ENCODE assay signal across 11 cellular contexts in genomic region chr3:50370594-50370993, GRCh38. TPM values are rescaled to one million over a fixed set of nuclear protein-coding genes. Genes with fewer than 3 reads are reported as not detected.
DNase-seq lines count a peak whose midpoint lies in the region; TF ChIP-seq lines count a peak whose summit lies in the region.
"Had no signal": no experiment of that assay in that cellular context is flagged by ENCODE, and none has a peak within 500 bp of the region (broad histone marks: within the 10 kb centered on the region; RNA-seq: fewer than 3 reads in every experiment).

No MANE protein-coding gene starts in this region.

- no peak overlapping the region for H3K9ac ChIP-seq in SK-N-SH

- H3K36me3 Mint-ChIP-seq in activated CD4-positive, alpha-beta memory T cell treated with anti-CD3 and anti-CD28 coated beads, Interleukin-2, amount 10 ng/mL, durations not matched to agents 7 days and 5 days (ENCODE audit: low read depth), result no peaks in the 10 kb centered on the region

- H3K79me2 ChIP-seq in SK-N-SH (ENCODE audit: insufficient read depth), result no peaks in the 10 kb centered on the region

- intact Hi-C loops in stomach (cut with DNase I; ENCODE audit: low total_unique reads), result loop anchor here (10.0 kb wide), 1 partner anchor 164 kb away; no protein-coding TSS in a partner anchor

- H3K27me3 ChIP-seq in SK-N-SH (ENCODE audit: insufficient read depth) (no peaks in the 10 kb centered on the region), stomach (peaks cover 0 to 6% (median 0%) of the 10 kb centered on the region in 3 donors)

- H3F3A ChIP-seq in SK-N-SH (replicated peaks; ENCODE audit: insufficient read depth), result no peaks in the 10 kb centered on the region

- H3K4me1 Mint-ChIP-seq in activated CD4-positive, alpha-beta memory T cell treated with anti-CD3 and anti-CD28 coated beads, Interleukin-2, amount 10 ng/mL, durations not matched to agents 7 days and 5 days, result peaks cover 6% of the 10 kb centered on the region

- no peak overlapping the region for H3K4me3 ChIP-seq in SK-N-SH (ENCODE audit: low read depth in 2 of 2, low read length in 1 of 2)
- no peak overlapping the region for H3K4me3 ChIP-seq in stomach
- H3K4me3 ChIP-seq: psoas muscle had no signal

- H3K27ac Mint-ChIP-seq in activated CD4-positive, alpha-beta memory T cell treated with anti-CD3 and anti-CD28 coated beads, Interleukin-2, amount 10 ng/mL, durations not matched to agents 7 days and 5 days, result no peak overlapping the region
- H3K27ac Mint-ChIP-seq: activated CD8-positive, alpha-beta T cell treated with anti-CD3 and anti-CD28 coated beads, Interleukin-2, amount 10 ng/mL, durations not matched to agents 7 days and 5 days had no signal

- H3K27ac ChIP-seq in SK-N-SH (ENCODE audit: low read depth in 2 of 2, low read length in 1 of 2), result peak overlapping the region in 1 of 2 experiments; percentile 56; a peak in 2 of 4 replicates
- H3K27ac ChIP-seq in stomach, result no peak overlapping the region
- H3K27ac ChIP-seq: psoas muscle had no signal

- H3K9me2 ChIP-seq in SK-N-SH, result no peaks in the 10 kb centered on the region

- peak; percentile 72 for TF ChIP-seq RAD21 in SK-N-SH (IDR thresholded peaks at IDR 0.05; ENCODE audit: low read length)

- no peaks in the 10 kb centered on the region for H3K27me3 Mint-ChIP-seq in activated CD4-positive, alpha-beta memory T cell treated with anti-CD3 and anti-CD28 coated beads, Interleukin-2, amount 10 ng/mL, durations not matched to agents 7 days and 5 days

- WGBS in SK-N-SH (ENCODE audit: low lambda C conversion rate), result 58% methylated on average over 14 of the region's 14 CpGs
- 37 to 54% (median 45%) methylated on average over 12 to 14 of the region's 14 CpGs for WGBS in stomach, 5 donors

- H3K36me3 ChIP-seq in SK-N-SH (replicated peaks in 1 of 2; ENCODE audit: control insufficient read depth in 1 of 2, insufficient read depth in 2 of 2, low read length in 1 of 2) (no peaks in the 10 kb centered on the region), stomach (no peaks in the 10 kb centered on the region)

- no peak overlapping the region for H3K4me3 Mint-ChIP-seq in activated CD4-positive, alpha-beta memory T cell treated with anti-CD3 and anti-CD28 coated beads, Interleukin-2, amount 10 ng/mL, durations not matched to agents 7 days and 5 days
- H3K4me3 Mint-ChIP-seq: activated CD8-positive, alpha-beta T cell treated with anti-CD3 and anti-CD28 coated beads, Interleukin-2, amount 10 ng/mL, durations not matched to agents 7 days and 5 days had no signal

- DNase-seq in COLO668 (lab: John Stamatoyannopoulos, UW; ENCODE audit: unreplicated experiment) (peak; percentile 33), HT1080 (ENCODE audit: low read depth) (peak; percentile 51), SK-N-SH (peak; percentile 78), fibroblast of peridontal ligament (ENCODE audit: extremely low read depth) (peak; percentile 39), stomach (no peak), GF-D8 (lab: John Stamatoyannopoulos, UW) (no peak), cerebellar nuclear complex (lab: John Stamatoyannopoulos, UW) (no peak)
- no peak for DNase-seq in activated CD4-positive, alpha-beta memory T cell treated with anti-CD3 and anti-CD28 coated beads, Interleukin-2, amount 10 ng/mL, durations not matched to agents 7 days and 5 days
- DNase-seq: activated CD8-positive, alpha-beta T cell treated with anti-CD3 and anti-CD28 coated beads, Interleukin-2, amount 10 ng/mL, durations not matched to agents 7 days and 5 days; NCI-H2029 treated with DMSO at 0.1 percent for 48 hours; psoas muscle had no signal

- H3K9me3 ChIP-seq in SK-N-SH (no peaks in the 10 kb centered on the region), stomach (no peaks in the 10 kb centered on the region)
- H3K9me3 ChIP-seq: psoas muscle had no signal

- H3K4me1 ChIP-seq in SK-N-SH (ENCODE audit: control insufficient read depth in 1 of 2, insufficient read depth in 2 of 2, low read depth in 1 of 2, low read length in 1 of 2) (peaks cover 0 to 78% of the 10 kb centered on the region in 2 experiments; a peak in 2 of 4 replicates), stomach (peaks cover 0 to 24% (median 5%) of the 10 kb centered on the region in 4 donors)
- H3K4me1 ChIP-seq: psoas muscle had no signal

- H2AFZ ChIP-seq in SK-N-SH (ENCODE audit: low read depth), result no peak overlapping the region

- POLR2A ChIA-PET in SK-N-SH (lab: Yijun Ruan, JAX), result interaction anchor here (1.1 to 4.6 kb wide), 6 partner anchors 10 to 22 kb away, joined by 3 to 28 read pairs (median 8); partner anchors contain the start of genes CYB561D2 and NPRL2
- POLR2A ChIA-PET in activated CD4-positive, alpha-beta memory T cell treated with anti-CD3 and anti-CD28 coated beads, Interleukin-2, amount 10 ng/mL, durations not matched to agents 7 days and 5 days (lab: Charles Lee), result no interaction called here

- H3K4me2 ChIP-seq in SK-N-SH, result no peak overlapping the region

- TF ChIP-seq POLR2A in stomach (IDR thresholded peaks at IDR 0.05), result no peak

- peak; percentile 31 for TF ChIP-seq CTCF in SK-N-SH (IDR thresholded peaks at IDR 0.05)
- TF ChIP-seq CTCF in stomach (IDR thresholded peaks at IDR 0.05), result no peak

- CTCF ChIA-PET in SK-N-SH (lab: Yijun Ruan, JAX), result interaction anchor here (0.6 to 5.8 kb wide), 33 partner anchors 9 to 246 kb away, joined by 3 to 70 read pairs (median 4); partner anchors contain the start of genes HYAL3, MAPKAPK3, NAA80 and TUSC2
- CTCF ChIA-PET in activated CD4-positive, alpha-beta memory T cell treated with anti-CD3 and anti-CD28 coated beads, Interleukin-2, amount 10 ng/mL, durations not matched to agents 7 days and 5 days (lab: Charles Lee), result no interaction called here

- no peaks in the 10 kb centered on the region for H4K20me1 ChIP-seq in SK-N-SH (ENCODE audit: insufficient read depth)

- H3K9me3 Mint-ChIP-seq in activated CD4-positive, alpha-beta memory T cell treated with anti-CD3 and anti-CD28 coated beads, Interleukin-2, amount 10 ng/mL, durations not matched to agents 7 days and 5 days, result no peaks in the 10 kb centered on the region

- TF ChIP-seq EP300 in SK-N-SH (IDR thresholded peaks at IDR 0.05; ENCODE audit: borderline replicate concordance in 1 of 2, low read depth in 1 of 2, low read length in 1 of 2) (no peak), stomach (IDR thresholded peaks at IDR 0.05) (no peak)

RNA-seq across cellular contexts. Expression of gene TMEM115, which starts 11.3 kb away (rescaled TPM):
- total RNA-seq in HT1080 (2014; rRNA removed; shearing (Covaris generic)), result 75.7 and 90.1 TPM in 2 replicates
- polyA plus RNA-seq in HT1080 (2015; cell fraction: cytosol; rRNA removed), result 52.4 and 55.2 TPM in 2 replicates
- 56.7 and 62.4 TPM in 2 replicates for polyA plus RNA-seq in HT1080 (2015; cell fraction: nucleus; rRNA removed)
- polyA plus RNA-seq in SK-N-SH (2012; rRNA removed) (47.8 and 49.2 TPM in 2 replicates), stomach (10 to 100 TPM; 14.6 to 27.7 (median 14.7) TPM)
- polyA plus RNA-seq in SK-N-SH (2012; cell fraction: cytosol; rRNA removed), result 20.4 and 34.9 TPM in 2 replicates
- polyA plus RNA-seq in SK-N-SH (2012; cell fraction: nucleus; rRNA removed), result 33.8 and 42.1 TPM in 2 replicates
- total RNA-seq in stomach, result 100 to 1,000 TPM in 1 of 5 donors, 10 to 100 TPM in 4; 25.0 to 128 (median 27.4) TPM
- 10 to 100 TPM; 22.1 to 22.7 TPM for total RNA-seq in activated CD4-positive, alpha-beta memory T cell treated with anti-CD3 and anti-CD28 coated beads, Interleukin-2, amount 10 ng/mL, durations not matched to agents 7 days and 5 days

RNA-seq across cellular contexts. Expression of gene CYB561D2, which starts 19.9 kb away (rescaled TPM):
- total RNA-seq in HT1080 (2014; rRNA removed; shearing (Covaris generic)), result 63.2 and 69.0 TPM in 2 replicates
- polyA plus RNA-seq in HT1080 (2015; cell fraction: cytosol; rRNA removed), result 27.2 and 35.7 TPM in 2 replicates
- 30.9 and 40.4 TPM in 2 replicates for polyA plus RNA-seq in HT1080 (2015; cell fraction: nucleus; rRNA removed)
- polyA plus RNA-seq in SK-N-SH (2012; rRNA removed) (40.7 and 46.5 TPM in 2 replicates), stomach (10 to 100 TPM; 10.4 to 26.1 (median 17.4) TPM)
- 22.5 and 32.0 TPM in 2 replicates for polyA plus RNA-seq in SK-N-SH (2012; cell fraction: cytosol; rRNA removed)
- 59.4 and 69.3 TPM in 2 replicates for polyA plus RNA-seq in SK-N-SH (2012; cell fraction: nucleus; rRNA removed)
- total RNA-seq in stomach, result 10 to 100 TPM in 2 of 5 donors, 1 to 10 TPM in 2, not detected in 1; 6.1 to 16.3 (median 10.3) TPM
- total RNA-seq in activated CD4-positive, alpha-beta memory T cell treated with anti-CD3 and anti-CD28 coated beads, Interleukin-2, amount 10 ng/mL, durations not matched to agents 7 days and 5 days, result 10 to 100 TPM; 37.1 to 39.7 TPM

RNA-seq across cellular contexts. Expression of gene NPRL2, which starts 20.0 kb away (rescaled TPM):
- total RNA-seq in HT1080 (2014; rRNA removed; shearing (Covaris generic)), result 47.5 and 57.4 TPM in 2 replicates
- 22.7 and 24.6 TPM in 2 replicates for polyA plus RNA-seq in HT1080 (2015; cell fraction: cytosol; rRNA removed)
- polyA plus RNA-seq in HT1080 (2015; cell fraction: nucleus; rRNA removed), result 60.0 and 61.6 TPM in 2 replicates
- polyA plus RNA-seq in SK-N-SH (2012; rRNA removed) (43.6 and 56.2 TPM in 2 replicates), stomach (10 to 100 TPM; 20.8 to 27.6 (median 27.0) TPM)
- 23.0 and 30.4 TPM in 2 replicates for polyA plus RNA-seq in SK-N-SH (2012; cell fraction: cytosol; rRNA removed)
- polyA plus RNA-seq in SK-N-SH (2012; cell fraction: nucleus; rRNA removed), result 124 and 132 TPM in 2 replicates
- 10 to 100 TPM in 3 of 5 donors, 1 to 10 TPM in 2; 4.5 to 75.0 (median 13.0) TPM for total RNA-seq in stomach
- 10 to 100 TPM; 48.8 to 50.1 TPM for total RNA-seq in activated CD4-positive, alpha-beta memory T cell treated with anti-CD3 and anti-CD28 coated beads, Interleukin-2, amount 10 ng/mL, durations not matched to agents 7 days and 5 days

RNA-seq across cellular contexts. Expression of gene ZMYND10, which starts 25.1 kb away (rescaled TPM):
- 1.4 and 2.8 TPM in 2 replicates for total RNA-seq in HT1080 (2014; rRNA removed; shearing (Covaris generic))
- polyA plus RNA-seq in HT1080 (2015; cell fraction: cytosol; rRNA removed), result 0.23 and 0.31 TPM in 2 replicates
- 1.1 and 1.5 TPM in 2 replicates for polyA plus RNA-seq in HT1080 (2015; cell fraction: nucleus; rRNA removed)
- polyA plus RNA-seq in SK-N-SH (2012; rRNA removed), result 0.83 and 0.95 TPM in 2 replicates
- polyA plus RNA-seq in SK-N-SH (2012; cell fraction: cytosol; rRNA removed), result 0.33 and 0.73 TPM in 2 replicates
- 4.2 and 8.1 TPM in 2 replicates for polyA plus RNA-seq in SK-N-SH (2012; cell fraction: nucleus; rRNA removed)
- total RNA-seq in stomach, result 10 to 100 TPM in 1 of 5 donors, under 1 TPM in 3, not detected in 1; 0.87 to 61.4 (median 0.91) TPM
- polyA plus RNA-seq in stomach, result 1 to 10 TPM in 2 of 3 donors, under 1 TPM in 1; 0.87 to 3.7 (median 1.2) TPM
- 1 to 10 TPM; 1.7 to 3.2 TPM for total RNA-seq in activated CD4-positive, alpha-beta memory T cell treated with anti-CD3 and anti-CD28 coated beads, Interleukin-2, amount 10 ng/mL, durations not matched to agents 7 days and 5 days

RNA-seq across cellular contexts. Expression of gene RASSF1, which starts 30.0 kb away (rescaled TPM):
- total RNA-seq in HT1080 (2014; rRNA removed; shearing (Covaris generic)), result 12.5 and 15.0 TPM in 2 replicates
- polyA plus RNA-seq in HT1080 (2015; cell fraction: cytosol; rRNA removed), result 16.5 and 19.9 TPM in 2 replicates
- 27.2 and 29.2 TPM in 2 replicates for polyA plus RNA-seq in HT1080 (2015; cell fraction: nucleus; rRNA removed)
- polyA plus RNA-seq in SK-N-SH (2012; rRNA removed) (28.1 and 32.3 TPM in 2 replicates), stomach (10 to 100 TPM; 27.8 to 37.3 (median 29.6) TPM)
- 19.1 and 27.8 TPM in 2 replicates for polyA plus RNA-seq in SK-N-SH (2012; cell fraction: cytosol; rRNA removed)
- polyA plus RNA-seq in SK-N-SH (2012; cell fraction: nucleus; rRNA removed), result 34.1 and 37.0 TPM in 2 replicates
- total RNA-seq in stomach, result 10 to 100 TPM; 16.5 to 33.2 (median 22.6) TPM
- total RNA-seq in activated CD4-positive, alpha-beta memory T cell treated with anti-CD3 and anti-CD28 coated beads, Interleukin-2, amount 10 ng/mL, durations not matched to agents 7 days and 5 days, result 100 to 1,000 TPM; 157 to 160 TPM

Comparison
In these comparisons a context has a peak if more than half of its experiments do, and no peak if none do; other contexts are left out.
1. DNase-seq: peak in COLO668 (single experiment), HT1080 (single experiment), SK-N-SH (single experiment) and fibroblast of peridontal ligament (single experiment); none in stomach (single experiment), GF-D8 (single experiment), cerebellar nuclear complex (0 of 2) and activated CD4-positive, alpha-beta memory T cell treated with anti-CD3 and anti-CD28 coated beads, Interleukin-2, amount 10 ng/mL, durations not matched to agents 7 days and 5 days (single experiment).